In the genomic region with DNA sequence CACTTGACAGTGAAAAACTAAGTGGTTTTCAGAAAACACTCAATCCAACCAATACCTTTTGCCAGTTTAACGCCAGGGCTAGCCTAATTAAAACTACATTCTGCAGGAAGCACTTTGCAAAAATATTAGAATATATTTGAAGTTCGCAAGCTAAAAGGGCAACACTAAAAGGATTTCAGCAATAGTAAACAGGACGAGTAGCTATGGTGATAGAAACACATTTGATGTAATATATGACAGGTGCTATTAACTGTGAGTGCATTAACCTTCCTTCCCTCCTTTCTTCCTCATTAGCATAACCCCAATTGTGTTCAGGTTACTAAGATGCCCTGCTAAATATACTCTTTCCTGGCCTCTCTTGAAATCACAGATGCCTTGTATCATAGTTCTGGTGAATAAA, we compare ENCODE assay signal across 21 cellular contexts.
"Had no signal": no experiment of that assay in that cellular context is flagged by ENCODE, and none has a peak within 500 bp of the region (broad histone marks: within the 10 kb centered on the region; RNA-seq: fewer than 3 reads in every experiment).

No MANE protein-coding gene starts in this region.

- H3K4me3 ChIP-seq: MG63, SJSA1, SK-N-MC had no signal

- ATAC-seq: HepG2, Panc1, PC-3 had no signal

- DNase-seq: IMR-90; Karpas-422; KG1; MG63; NCI-H1092 treated with DMSO at 0.1 percent for 48 hours; NCI-H146; NCI-H1694 treated with DMSO at 0.1 percent for 48 hours; NCI-H1930; NCI-H2081; NCI-H2227 treated with DMSO at 0.1 percent for 48 hours; NCI-H524; NCI-H526 treated with DMSO at 0.1 percent for 48 hours; NCI-H748 treated with DMSO at 0.1 percent for 48 hours; NK-92 treated with Interleukin-12 subunit alpha and Interleukin-12 subunit beta, amount 100 ng/mL, for 24 hours; PC-3; Right ventricle myocardium superior; SIG-M5 had no signal

- H3K9me3 ChIP-seq: MG63, SJSA1 had no signal

- FAIRE-seq: HepG2 had no signal

- H3K36me3 ChIP-seq: MG63, SJSA1 had no signal

- H3K27ac ChIP-seq: SJSA1, SK-N-MC had no signal
